ENCODE assay signal across 31 cellular contexts in the genomic region with DNA sequence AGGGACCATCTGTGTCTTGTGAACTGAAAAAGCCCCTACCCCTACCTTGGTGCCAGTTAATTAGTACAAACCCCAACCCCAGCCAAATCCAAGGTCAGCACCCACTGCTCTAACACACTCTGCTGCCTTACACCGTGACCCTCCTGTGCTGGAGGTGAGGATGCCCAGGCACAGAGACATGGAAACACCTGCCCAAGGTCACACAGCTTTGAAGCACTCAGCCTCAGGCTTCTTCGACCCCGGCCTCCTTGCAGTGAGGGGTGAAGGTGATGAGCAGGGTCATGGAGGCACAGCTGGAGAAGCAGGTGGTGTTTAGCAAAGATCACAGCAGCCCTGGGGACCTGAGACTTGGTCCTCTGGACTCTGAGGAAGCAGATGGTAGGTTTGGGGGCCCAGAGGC.
"Had no signal": no experiment of that assay in that cellular context is flagged by ENCODE, and none has a peak within 500 bp of the region (broad histone marks: within the 10 kb centered on the region; RNA-seq: fewer than 3 reads in every experiment).

No MANE protein-coding gene starts in this region.

- H3K27ac ChIP-seq: brain microvascular endothelial cell, WERI-Rb-1 had no signal

- DNase-seq: activated CD4-positive, alpha-beta T cell treated with anti-CD3 and anti-CD28 coated beads, Interleukin-2, amount 10 ng/mL, durations not matched to agents 24 days and 14 days; activated CD4-positive, alpha-beta T cell treated with anti-CD3 and anti-CD28 coated beads, Interleukin-2, amount 50 U/mL, for 4 hours; activated CD4-positive, CD25-positive, alpha-beta regulatory T cell; activated CD8-positive, alpha-beta T cell treated with anti-CD3 and anti-CD28 coated beads for 36 hours; activated effector memory CD4-positive, alpha-beta T cell treated with anti-CD3 and anti-CD28 coated beads, Interleukin-2, amount 50 U/mL, for 16 hours; activated naive CD4-positive, alpha-beta T cell; activated naive CD4-positive, alpha-beta T cell treated with anti-CD3 and anti-CD28 coated beads, Interleukin-2, amount 50 U/mL, for 16 hours; activated naive CD8-positive, alpha-beta T cell treated with anti-CD3 and anti-CD28 coated beads for 36 hours; activated T-cell treated with anti-CD3 and anti-CD28 coated beads, Interleukin-2, amount 50 U/mL, for 1 hour; activated T-cell treated with anti-CD3 and anti-CD28 coated beads, Interleukin-2, amount 50 U/mL, for 72 hours; amniotic stem cell; aorta; central memory CD4-positive, alpha-beta T cell; NCI-H1105 treated with DMSO at 0.1 percent for 48 hours; NCI-H1436; NCI-H1694; NCI-H2029 treated with DMSO at 0.1 percent for 48 hours; NCI-H2107; NCI-H2171; NCI-H510A; NCI-H526 treated with DMSO at 0.1 percent for 48 hours; NCI-H774; SHP77; SW 1271; T-helper 1 cell; T-helper 2 cell; T-helper 9 cell; WERI-Rb-1 had no signal

- H3K36me3 ChIP-seq: brain microvascular endothelial cell, WERI-Rb-1 had no signal

- ATAC-seq: activated CD8-positive, alpha-beta T cell treated with anti-CD3 and anti-CD28 coated beads for 36 hours; activated T-cell treated with anti-CD3 and anti-CD28 coated beads, Interleukin-2, amount 50 U/mL, for 72 hours; activated T-helper 17 cell treated with anti-CD3 and anti-CD28 coated beads, Interleukin-2, amount 50 U/mL, for 72 hours; Panc1 had no signal
